ENCODE assay signal across 8 cellular contexts in genomic region chr2:208315081-208315788, GRCh38. TPM values are rescaled to one million over a fixed set of nuclear protein-coding genes. Genes with fewer than 3 reads are reported as not detected.
A peak's percentile ranks its signal among the peaks of the same experiment; 100 is the strongest.
DNase-seq lines count a peak whose midpoint lies in the region; ATAC-seq and TF ChIP-seq lines count a peak whose summit lies in the region.

No MANE protein-coding gene starts in this region.

- in situ Hi-C loops in brain microvascular endothelial cell (cut with HindIII; ENCODE audit: low pct_ligation_motif_present, low sequenced_read_pairs) = no loop called here

- DNase-seq in AG08395 (ENCODE audit: low spot score) = peak; percentile 73
- peak; percentile 59 for DNase-seq in brain microvascular endothelial cell
- no peak for DNase-seq in dedifferentiated amniotic fluid mesenchymal stem cell (ENCODE audit: extremely low spot score)
- DNase-seq in activated CD4-positive, CD25-positive, alpha-beta regulatory T cell treated with anti-CD3 and anti-CD28 coated beads, Interleukin-2, amount 50 U/mL, for 72 hours = no peak
- DNase-seq in H7 = no peak
- DNase-seq in left lung = no peak

- H3K27me3 ChIP-seq in brain microvascular endothelial cell (replicated peaks) (no peaks in the 10 kb centered on the region), H7 (ENCODE audit: control insufficient read depth, insufficient read depth, low read length) (no peaks in the 10 kb centered on the region), left lung (no peaks in the 10 kb centered on the region)

- no peaks in the 10 kb centered on the region for H3K4me1 ChIP-seq in left lung

- no peaks in the 10 kb centered on the region for H3K9me3 ChIP-seq in left lung

- intact Hi-C loops in left lung (cut with DNase I) = no loop called here

- no peak overlapping the region for H3K27ac ChIP-seq in brain microvascular endothelial cell
- H3K27ac ChIP-seq in left lung = no peak overlapping the region

- peaks cover 15% of the 10 kb centered on the region for H3K36me3 ChIP-seq in brain microvascular endothelial cell (replicated peaks)
- peaks cover 15% of the 10 kb centered on the region for H3K36me3 ChIP-seq in H7 (replicated peaks; ENCODE audit: control insufficient read depth, insufficient read depth, low read length)
- H3K36me3 ChIP-seq in left lung = peaks cover 0 to 60% of the 10 kb centered on the region in 2 donors

- TF ChIP-seq CTCF in brain microvascular endothelial cell (IDR thresholded peaks at IDR 0.05; ENCODE audit: low read depth, low read length, missing control alignments) (no peak), left lung (IDR thresholded peaks at IDR 0.05) (no peak)

- H3K4me3 ChIP-seq in brain microvascular endothelial cell (ENCODE audit: low read depth, low read length) (no peak overlapping the region), H7 (ENCODE audit: insufficient read depth, low read depth, low read length) (no peak overlapping the region), left lung (no peak overlapping the region)

- peak; percentile 54 for ATAC-seq in GM19043 (IDR thresholded peaks at IDR 0.05; ENCODE audit: low read depth, unreplicated experiment)
- peak; percentile 49 for ATAC-seq in HG03066 (IDR thresholded peaks at IDR 0.05; ENCODE audit: low read depth, unreplicated experiment)
- no peak for ATAC-seq in left lung

RNA-seq across cellular contexts. Expression of gene PIKFYVE, which starts 49.2 kb away (rescaled TPM):
- 27.8 and 38.8 TPM in 2 replicates for total RNA-seq in H7 (2014; rRNA removed; shearing (Covaris generic))
- total RNA-seq in left lung = 10 to 100 TPM; 23.8 to 31.6 TPM

Comparison
In these comparisons a context has a peak if more than half of its experiments do, and no peak if none do; other contexts are left out.
1. DNase-seq: peak in AG08395 (single experiment) and brain microvascular endothelial cell (single experiment); none in dedifferentiated amniotic fluid mesenchymal stem cell (single experiment), activated CD4-positive, CD25-positive, alpha-beta regulatory T cell treated with anti-CD3 and anti-CD28 coated beads, Interleukin-2, amount 50 U/mL, for 72 hours (single experiment), H7 (single experiment) and left lung (0 of 2).